ENCODE assay signal across 26 cellular contexts in genomic region chr2:2750867-2751714, GRCh38.
"Had no signal": no experiment of that assay in that cellular context is flagged by ENCODE, and none has a peak within 500 bp of the region (broad histone marks: within the 10 kb centered on the region; RNA-seq: fewer than 3 reads in every experiment).

No MANE protein-coding gene starts in this region.

- H3K27ac Mint-ChIP-seq: dendritic cell treated with granulocyte-macrophage colony-stimulating factor and Interleukin-4, amounts not matched to agents 40 ng/mL and 50 ng/mL, for 4 days; effector memory CD8-positive, alpha-beta T cell; endodermal cell; memory B cell had no signal

- FAIRE-seq: endometrium had no signal

- H3K9me3 ChIP-seq: colonic mucosa, gastrocnemius medialis had no signal

- H3K27me3 ChIP-seq: colonic mucosa, esophagus squamous epithelium, foreskin keratinocyte, gastrocnemius medialis, heart right ventricle, left lung had no signal

- H3K4me1 ChIP-seq: colonic mucosa, gastrocnemius medialis, heart right ventricle, left lung had no signal

- H3K36me3 ChIP-seq: colonic mucosa, esophagus squamous epithelium, gastrocnemius medialis, heart right ventricle, left lung had no signal

- H3K4me3 ChIP-seq: colonic mucosa, esophagus squamous epithelium, gastrocnemius medialis, heart right ventricle, left lung, lung had no signal

- H3K4me1 Mint-ChIP-seq: endodermal cell, memory B cell had no signal

- H3K36me3 Mint-ChIP-seq: memory B cell had no signal

- DNase-seq: cerebellar nuclear complex; colonic mucosa; cortex of kidney; effector CD8-positive, alpha-beta T cell; effector memory CD8-positive, alpha-beta T cell; endodermal cell; erythroblast; esophagus squamous epithelium; foreskin keratinocyte; gastrocnemius medialis; glutamatergic neuron; head of caudate nucleus; heart right ventricle; hippocampal formation; islet precursor cell; left cardiac atrium; left ventricle myocardium superior; mammary epithelial cell; mesendoderm; midbrain had no signal

- H3K27ac ChIP-seq: colonic mucosa, epithelial cell of prostate, esophagus squamous epithelium, foreskin keratinocyte, gastrocnemius medialis, heart right ventricle, left lung had no signal

- H3K4me3 Mint-ChIP-seq: dendritic cell treated with granulocyte-macrophage colony-stimulating factor and Interleukin-4, amounts not matched to agents 40 ng/mL and 50 ng/mL, for 4 days; effector memory CD8-positive, alpha-beta T cell; endodermal cell; memory B cell had no signal

- H3K27me3 Mint-ChIP-seq: effector memory CD8-positive, alpha-beta T cell had no signal
